In genomic region chr22:18881260-18881659, GRCh38 we compare ENCODE assay signal across 10 cellular contexts. TPM values are rescaled to one million over a fixed set of nuclear protein-coding genes. Genes with fewer than 3 reads are reported as not detected.
DNase-seq lines count a peak whose midpoint lies in the region; ATAC-seq lines count a peak whose summit lies in the region.
"Not testable (repeated sequence)": the region's sequence is repeated elsewhere in the genome, so short reads cannot be mapped to it uniquely, and the experiment has no call there.
"Had no signal": no experiment of that assay in that cellular context is flagged by ENCODE, and none has a peak within 500 bp of the region (broad histone marks: within the 10 kb centered on the region; RNA-seq: fewer than 3 reads in every experiment).

No MANE protein-coding gene starts in this region.

- H3K27me3 Mint-ChIP-seq in activated CD4-positive, alpha-beta memory T cell treated with anti-CD3 and anti-CD28 coated beads, Interleukin-2, amount 10 ng/mL, durations not matched to agents 7 days and 5 days; activated T-cell treated with anti-CD3 and anti-CD28 coated beads, Interleukin-2, amount 50 U/mL, for 72 hours (ENCODE audit: low read depth); naive thymus-derived CD4-positive, alpha-beta T cell: not testable (repeated sequence)

- not testable (repeated sequence) for H3K36me3 Mint-ChIP-seq in activated CD4-positive, alpha-beta memory T cell treated with anti-CD3 and anti-CD28 coated beads, Interleukin-2, amount 10 ng/mL, durations not matched to agents 7 days and 5 days (ENCODE audit: low read depth); activated T-cell treated with anti-CD3 and anti-CD28 coated beads, Interleukin-2, amount 50 U/mL, for 72 hours (ENCODE audit: insufficient read depth in 2 of 2); naive thymus-derived CD4-positive, alpha-beta T cell

- peak; percentile 2 for DNase-seq in H4 (ENCODE audit: low spot score)
- DNase-seq in T follicular helper cell (ENCODE audit: low read depth) = peak; percentile 67
- peak; percentile 85 for DNase-seq in activated CD4-positive, alpha-beta memory T cell treated with anti-CD3 and anti-CD28 coated beads, Interleukin-2, amount 10 ng/mL, durations not matched to agents 7 days and 5 days
- peak; percentile 53 for DNase-seq in activated T-cell treated with anti-CD3 and anti-CD28 coated beads, Interleukin-2, amount 50 U/mL, for 72 hours
- peak; percentile 79 for DNase-seq in central memory CD4-positive, alpha-beta T cell
- peak; percentile 32 to 73 (median 55) for DNase-seq in naive thymus-derived CD4-positive, alpha-beta T cell
- DNase-seq in stimulated activated CD4-positive, alpha-beta T cell treated with anti-CD3 and anti-CD28 coated beads, Interleukin-4, amount 100 ng/mL, for 4 hours = peak; percentile 37 to 61
- DNase-seq in stimulated activated CD8-positive, alpha-beta memory T cell treated with anti-CD3 and anti-CD28 coated beads, Interleukin-7, amount 100 ng/mL, for 48 hours (ENCODE audit: extremely low read depth in 1 of 2, low read depth in 1 of 2) = peak; percentile 22 to 45

- H3K4me3 Mint-ChIP-seq in activated CD4-positive, alpha-beta memory T cell treated with anti-CD3 and anti-CD28 coated beads, Interleukin-2, amount 10 ng/mL, durations not matched to agents 7 days and 5 days; activated T-cell treated with anti-CD3 and anti-CD28 coated beads, Interleukin-2, amount 50 U/mL, for 72 hours; naive thymus-derived CD4-positive, alpha-beta T cell: not testable (repeated sequence)

- not testable (repeated sequence) for H3K27ac ChIP-seq in naive thymus-derived CD4-positive, alpha-beta T cell (ENCODE audit: low read depth, low read length)

- not testable (repeated sequence) for H3K27ac Mint-ChIP-seq in activated CD4-positive, alpha-beta memory T cell treated with anti-CD3 and anti-CD28 coated beads, Interleukin-2, amount 10 ng/mL, durations not matched to agents 7 days and 5 days; activated T-cell treated with anti-CD3 and anti-CD28 coated beads, Interleukin-2, amount 50 U/mL, for 72 hours; naive thymus-derived CD4-positive, alpha-beta T cell

- not testable (repeated sequence) for H3K27me3 ChIP-seq in naive thymus-derived CD4-positive, alpha-beta T cell (ENCODE audit: control insufficient read depth in 2 of 2, insufficient read depth in 2 of 2, low read length in 2 of 2)

- CTCF ChIA-PET in activated CD4-positive, alpha-beta memory T cell treated with anti-CD3 and anti-CD28 coated beads, Interleukin-2, amount 10 ng/mL, durations not matched to agents 7 days and 5 days (lab: Charles Lee); naive thymus-derived CD4-positive, alpha-beta T cell (lab: Charles Lee): not testable (repeated sequence)

- H3K4me1 Mint-ChIP-seq in activated CD4-positive, alpha-beta memory T cell treated with anti-CD3 and anti-CD28 coated beads, Interleukin-2, amount 10 ng/mL, durations not matched to agents 7 days and 5 days; activated T-cell treated with anti-CD3 and anti-CD28 coated beads, Interleukin-2, amount 50 U/mL, for 72 hours (ENCODE audit: low read depth); naive thymus-derived CD4-positive, alpha-beta T cell: not testable (repeated sequence)

- not testable (repeated sequence) for H3K36me3 ChIP-seq in naive thymus-derived CD4-positive, alpha-beta T cell (ENCODE audit: control insufficient read depth in 2 of 3, insufficient read depth in 3 of 3, low read length in 3 of 3)

- H3K4me1 ChIP-seq in naive thymus-derived CD4-positive, alpha-beta T cell (ENCODE audit: control insufficient read depth in 2 of 2, insufficient read depth in 2 of 2, low read length in 2 of 2) = not testable (repeated sequence)

- intact Hi-C loops in naive thymus-derived CD4-positive, alpha-beta T cell (cut with micrococcal nuclease) = not testable (repeated sequence)

- not testable (repeated sequence) for H3K9me3 Mint-ChIP-seq in activated CD4-positive, alpha-beta memory T cell treated with anti-CD3 and anti-CD28 coated beads, Interleukin-2, amount 10 ng/mL, durations not matched to agents 7 days and 5 days; activated T-cell treated with anti-CD3 and anti-CD28 coated beads, Interleukin-2, amount 50 U/mL, for 72 hours; naive thymus-derived CD4-positive, alpha-beta T cell

- ATAC-seq in activated T-cell treated with anti-CD3 and anti-CD28 coated beads, Interleukin-2, amount 50 U/mL, for 72 hours (replicated peaks in 1 of 2); naive thymus-derived CD4-positive, alpha-beta T cell: not testable (repeated sequence)

- not testable (repeated sequence) for H3K4me3 ChIP-seq in naive thymus-derived CD4-positive, alpha-beta T cell (ENCODE audit: low read length)

- POLR2A ChIA-PET in activated CD4-positive, alpha-beta memory T cell treated with anti-CD3 and anti-CD28 coated beads, Interleukin-2, amount 10 ng/mL, durations not matched to agents 7 days and 5 days (lab: Charles Lee); naive thymus-derived CD4-positive, alpha-beta T cell (lab: Charles Lee): not testable (repeated sequence)

- not testable (repeated sequence) for H3K9me3 ChIP-seq in naive thymus-derived CD4-positive, alpha-beta T cell (ENCODE audit: control insufficient read depth in 2 of 3, low read length in 3 of 3)

RNA-seq across cellular contexts. Expression of gene DGCR6, which starts 24.9 kb away (rescaled TPM):
- total RNA-seq in H4 (2014; rRNA removed; shearing (Covaris generic)) = 1.1 TPM in 1 of 2 replicates, not detected in the other
- total RNA-seq in activated CD4-positive, alpha-beta memory T cell treated with anti-CD3 and anti-CD28 coated beads, Interleukin-2, amount 10 ng/mL, durations not matched to agents 7 days and 5 days = 1 to 10 TPM in 1 of 2 experiments, under 1 TPM in 1; 0.91 to 1.8 TPM
- 1 to 10 TPM; 2.5 to 2.9 TPM for total RNA-seq in activated T-cell treated with anti-CD3 and anti-CD28 coated beads, Interleukin-2, amount 50 U/mL, for 72 hours
- total RNA-seq in naive thymus-derived CD4-positive, alpha-beta T cell = 10 to 100 TPM in 2 of 5 experiments, 1 to 10 TPM in 3; 2.1 to 16.2 (median 7.4) TPM
- polyA plus RNA-seq in naive thymus-derived CD4-positive, alpha-beta T cell = under 1 TPM; 0.37 to 0.98 TPM
- polyA plus RNA-seq: HepG2 had no signal

RNA-seq across cellular contexts. Expression of gene PRODH, which starts 54.8 kb away (rescaled TPM):
- 0.10 TPM in 1 of 2 replicates, not detected in the other for total RNA-seq in H4 (2014; rRNA removed; shearing (Covaris generic))
- under 1 TPM; 0.25 to 0.35 TPM for total RNA-seq in activated CD4-positive, alpha-beta memory T cell treated with anti-CD3 and anti-CD28 coated beads, Interleukin-2, amount 10 ng/mL, durations not matched to agents 7 days and 5 days
- 1 to 10 TPM in 1 of 2 donors, under 1 TPM in 1; 0.76 to 1.1 TPM for total RNA-seq in activated T-cell treated with anti-CD3 and anti-CD28 coated beads, Interleukin-2, amount 50 U/mL, for 72 hours
- total RNA-seq in naive thymus-derived CD4-positive, alpha-beta T cell = under 1 TPM in 4 of 5 experiments, not detected in 1; 0.08 to 0.51 (median 0.28) TPM
- polyA plus RNA-seq in naive thymus-derived CD4-positive, alpha-beta T cell = under 1 TPM in 1 of 2 donors, not detected in 1; 0.04 TPM
- total RNA-seq: osteoblast had no signal

Comparison
In these comparisons a context has a peak if more than half of its experiments do, and no peak if none do; other contexts are left out.
1. DNase-seq: peak in every context shown above with its lines; median percentile 85 in activated CD4-positive, alpha-beta memory T cell treated with anti-CD3 and anti-CD28 coated beads, Interleukin-2, amount 10 ng/mL, durations not matched to agents 7 days and 5 days; 79 in central memory CD4-positive, alpha-beta T cell; 67 in T follicular helper cell; 55 in naive thymus-derived CD4-positive, alpha-beta T cell; 53 in activated T-cell treated with anti-CD3 and anti-CD28 coated beads, Interleukin-2, amount 50 U/mL, for 72 hours; 49 in stimulated activated CD4-positive, alpha-beta T cell treated with anti-CD3 and anti-CD28 coated beads, Interleukin-4, amount 100 ng/mL, for 4 hours; 34 in stimulated activated CD8-positive, alpha-beta memory T cell treated with anti-CD3 and anti-CD28 coated beads, Interleukin-7, amount 100 ng/mL, for 48 hours; 2 in H4.